1 cellular context compared by ENCODE assay signal in the genomic region with DNA sequence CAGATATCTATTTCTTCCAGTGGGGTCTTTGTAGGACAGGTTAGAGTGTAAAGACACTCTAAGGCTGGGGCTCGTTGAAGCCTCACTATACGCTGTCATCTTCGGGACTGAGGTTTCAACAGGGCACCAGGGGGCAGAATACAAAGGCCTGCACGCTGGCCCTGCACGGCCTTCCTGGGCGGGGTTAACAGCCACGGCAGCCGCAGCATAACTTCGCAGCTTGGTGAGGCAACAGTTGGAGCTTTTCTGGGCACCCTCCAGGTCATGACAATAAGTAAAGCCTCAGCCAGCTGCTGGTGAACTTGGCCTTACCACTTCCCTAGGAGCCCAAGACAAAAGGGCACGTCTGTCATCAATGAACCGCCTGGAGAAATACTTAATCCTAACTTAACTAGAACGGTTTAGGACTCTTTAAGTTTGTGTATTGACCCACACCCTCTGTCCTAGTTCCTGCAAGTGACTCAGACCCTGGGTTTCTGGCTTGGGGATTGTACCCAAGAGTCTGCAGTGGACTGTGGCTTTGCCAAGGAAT.
TF ChIP-seq lines count a peak whose summit lies in the region.

No MANE protein-coding gene starts in this region.

TF ChIP-seq in HepG2, 621 proteins besides CTCF, POLR2A, EP300 and RAD21 (continued from another document and continues in another):
- TF ChIP-seq, protein P1, sequence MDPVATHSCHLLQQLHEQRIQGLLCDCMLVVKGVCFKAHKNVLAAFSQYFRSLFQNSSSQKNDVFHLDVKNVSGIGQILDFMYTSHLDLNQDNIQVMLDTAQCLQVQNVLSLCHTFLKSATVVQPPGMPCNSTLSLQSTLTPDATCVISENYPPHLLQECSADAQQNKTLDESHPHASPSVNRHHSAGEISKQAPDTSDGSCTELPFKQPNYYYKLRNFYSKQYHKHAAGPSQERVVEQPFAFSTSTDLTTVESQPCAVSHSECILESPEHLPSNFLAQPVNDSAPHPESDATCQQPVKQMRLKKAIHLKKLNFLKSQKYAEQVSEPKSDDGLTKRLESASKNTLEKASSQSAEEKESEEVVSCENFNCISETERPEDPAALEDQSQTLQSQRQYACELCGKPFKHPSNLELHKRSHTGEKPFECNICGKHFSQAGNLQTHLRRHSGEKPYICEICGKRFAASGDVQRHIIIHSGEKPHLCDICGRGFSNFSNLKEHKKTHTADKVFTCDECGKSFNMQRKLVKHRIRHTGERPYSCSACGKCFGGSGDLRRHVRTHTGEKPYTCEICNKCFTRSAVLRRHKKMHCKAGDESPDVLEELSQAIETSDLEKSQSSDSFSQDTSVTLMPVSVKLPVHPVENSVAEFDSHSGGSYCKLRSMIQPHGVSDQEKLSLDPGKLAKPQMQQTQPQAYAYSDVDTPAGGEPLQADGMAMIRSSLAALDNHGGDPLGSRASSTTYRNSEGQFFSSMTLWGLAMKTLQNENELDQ (CRISPR knock-in tag; IDR thresholded peaks at IDR 0.05; ENCODE audit: borderline replicate concordance), result no peak
- no peak for TF ChIP-seq ZNF18 (CRISPR knock-in tag; IDR thresholded peaks at IDR 0.05; ENCODE audit: insufficient replicate concordance)
- peak; percentile 19; the same call in 1 of the 2 replicates for TF ChIP-seq BORCS8-MEF2B (CRISPR knock-in tag; IDR thresholded peaks at IDR 0.05)
- TF ChIP-seq NONO (IDR thresholded peaks at IDR 0.05), result no peak
- no peak for TF ChIP-seq NONO (CRISPR knock-in tag; conservative IDR thresholded peaks at IDR 0.05)
- TF ChIP-seq KDM1A (CRISPR knock-in tag; IDR thresholded peaks at IDR 0.05), result no peak
- TF ChIP-seq MEF2D (CRISPR knock-in tag; IDR thresholded peaks at IDR 0.05), result no peak
- no peak for TF ChIP-seq CAMTA2 (CRISPR knock-in tag; IDR thresholded peaks at IDR 0.05; ENCODE audit: borderline replicate concordance)
- no peak for TF ChIP-seq ZNF225 (CRISPR knock-in tag; IDR thresholded peaks at IDR 0.05)
- no peak for TF ChIP-seq CSRNP1 (CRISPR knock-in tag; IDR thresholded peaks at IDR 0.05)
- TF ChIP-seq, protein P2, sequence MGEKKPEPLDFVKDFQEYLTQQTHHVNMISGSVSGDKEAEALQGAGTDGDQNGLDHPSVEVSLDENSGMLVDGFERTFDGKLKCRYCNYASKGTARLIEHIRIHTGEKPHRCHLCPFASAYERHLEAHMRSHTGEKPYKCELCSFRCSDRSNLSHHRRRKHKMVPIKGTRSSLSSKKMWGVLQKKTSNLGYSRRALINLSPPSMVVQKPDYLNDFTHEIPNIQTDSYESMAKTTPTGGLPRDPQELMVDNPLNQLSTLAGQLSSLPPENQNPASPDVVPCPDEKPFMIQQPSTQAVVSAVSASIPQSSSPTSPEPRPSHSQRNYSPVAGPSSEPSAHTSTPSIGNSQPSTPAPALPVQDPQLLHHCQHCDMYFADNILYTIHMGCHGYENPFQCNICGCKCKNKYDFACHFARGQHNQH (CRISPR knock-in tag; IDR thresholded peaks at IDR 0.05), result peak; percentile 30; the same call in 1 of the 2 replicates
- TF ChIP-seq, protein P3, sequence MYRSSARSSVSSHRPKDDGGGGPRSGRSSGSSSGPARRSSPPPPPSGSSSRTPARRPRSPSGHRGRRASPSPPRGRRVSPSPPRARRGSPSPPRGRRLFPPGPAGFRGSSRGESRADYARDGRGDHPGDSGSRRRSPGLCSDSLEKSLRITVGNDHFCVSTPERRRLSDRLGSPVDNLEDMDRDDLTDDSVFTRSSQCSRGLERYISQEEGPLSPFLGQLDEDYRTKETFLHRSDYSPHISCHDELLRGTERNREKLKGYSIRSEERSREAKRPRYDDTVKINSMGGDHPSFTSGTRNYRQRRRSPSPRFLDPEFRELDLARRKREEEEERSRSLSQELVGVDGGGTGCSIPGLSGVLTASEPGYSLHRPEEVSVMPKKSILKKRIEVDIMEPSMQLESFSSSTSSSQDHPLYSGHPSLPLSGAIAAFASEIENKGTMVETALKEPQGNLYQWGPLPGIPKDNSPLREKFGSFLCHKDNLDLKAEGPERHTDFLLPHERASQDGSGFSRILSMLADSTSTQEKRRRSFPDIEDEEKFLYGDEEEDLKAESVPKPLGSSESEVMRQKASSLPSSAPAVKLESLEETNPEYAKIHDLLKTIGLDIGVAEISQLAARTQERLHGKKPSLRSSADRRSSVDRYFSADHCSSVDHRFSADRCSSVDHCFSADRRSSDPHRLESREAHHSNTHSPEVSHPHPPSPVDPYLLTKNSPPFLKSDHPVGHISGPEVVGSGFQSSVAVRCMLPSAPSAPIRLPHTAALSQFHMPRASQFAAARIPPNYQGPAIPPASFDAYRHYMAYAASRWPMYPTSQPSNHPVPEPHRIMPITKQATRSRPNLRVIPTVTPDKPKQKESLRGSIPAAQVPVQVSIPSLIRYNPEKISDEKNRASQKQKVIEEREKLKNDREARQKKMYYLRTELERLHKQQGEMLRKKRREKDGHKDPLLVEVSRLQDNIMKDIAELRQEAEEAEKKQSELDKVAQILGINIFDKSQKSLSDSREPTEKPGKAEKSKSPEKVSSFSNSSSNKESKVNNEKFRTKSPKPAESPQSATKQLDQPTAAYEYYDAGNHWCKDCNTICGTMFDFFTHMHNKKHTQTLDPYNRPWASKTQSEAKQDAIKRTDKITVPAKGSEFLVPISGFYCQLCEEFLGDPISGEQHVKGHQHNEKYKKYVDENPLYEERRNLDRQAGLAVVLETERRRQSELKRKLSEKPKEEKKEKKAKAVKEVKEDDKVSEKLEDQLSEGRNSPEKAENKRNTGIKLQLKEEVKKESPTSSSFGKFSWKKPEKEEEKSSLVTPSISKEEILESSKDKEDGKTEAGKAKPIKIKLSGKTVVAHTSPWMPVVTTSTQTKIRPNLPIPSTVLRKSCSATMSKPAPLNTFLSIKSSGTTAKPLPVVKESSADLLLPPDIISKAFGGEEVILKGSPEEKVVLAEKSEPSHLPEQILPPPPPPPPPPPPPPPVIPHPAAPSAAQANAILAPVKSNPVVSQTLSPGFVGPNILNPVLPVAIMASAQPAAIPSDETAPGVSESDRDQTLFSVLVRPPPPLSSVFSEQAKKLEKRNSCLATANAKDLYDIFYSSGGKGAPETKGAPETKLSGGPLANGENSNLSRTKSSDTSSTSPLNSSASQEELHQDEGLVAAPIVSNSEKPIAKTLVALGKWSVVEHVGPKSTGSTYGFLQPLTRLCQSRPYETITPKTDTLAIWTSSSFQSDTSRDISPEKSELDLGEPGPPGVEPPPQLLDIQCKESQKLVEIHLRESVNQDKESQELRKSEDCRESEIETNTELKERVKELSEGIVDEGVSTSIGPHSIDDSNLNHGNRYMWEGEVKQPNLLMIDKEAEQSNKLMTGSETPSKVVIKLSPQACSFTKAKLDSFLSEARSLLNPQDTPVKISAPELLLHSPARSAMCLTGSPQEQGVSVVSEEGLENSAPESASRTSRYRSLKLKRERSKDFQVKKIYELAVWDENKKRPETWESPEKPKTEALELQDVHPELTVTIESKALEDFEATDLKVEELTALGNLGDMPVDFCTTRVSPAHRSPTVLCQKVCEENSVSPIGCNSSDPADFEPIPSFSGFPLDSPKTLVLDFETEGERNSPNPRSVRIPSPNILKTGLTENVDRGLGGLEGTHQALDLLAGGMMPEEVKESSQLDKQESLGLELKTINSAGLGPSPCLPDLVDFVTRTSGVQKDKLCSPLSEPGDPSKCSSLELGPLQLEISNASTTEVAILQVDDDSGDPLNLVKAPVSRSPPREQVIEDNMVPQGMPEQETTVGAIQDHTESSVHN (CRISPR knock-in tag; IDR thresholded peaks at IDR 0.05), result no peak
- no peak for TF ChIP-seq TRIM24 (CRISPR knock-in tag; IDR thresholded peaks at IDR 0.05)
- no peak for TF ChIP-seq PCBP1 (IDR thresholded peaks at IDR 0.05; ENCODE audit: borderline replicate concordance, low read depth, low read length)
- TF ChIP-seq ZMYM3 (CRISPR knock-in tag; IDR thresholded peaks at IDR 0.05), result peak; percentile 50; the same call in 1 of the 2 replicates
- TF ChIP-seq ZNF614 (CRISPR knock-in tag; IDR thresholded peaks at IDR 0.05; ENCODE audit: borderline replicate concordance), result no peak
- TF ChIP-seq ZMAT5 (CRISPR knock-in tag; IDR thresholded peaks at IDR 0.05; ENCODE audit: borderline replicate concordance, low read depth), result no peak
- no peak for TF ChIP-seq KLF11 (CRISPR knock-in tag; IDR thresholded peaks at IDR 0.05)
- peak; percentile 24; the same call in 1 of the 2 replicates for TF ChIP-seq ZNF652 (CRISPR knock-in tag; IDR thresholded peaks at IDR 0.05; ENCODE audit: borderline replicate concordance, low read depth)
- TF ChIP-seq ZMYM4 (CRISPR knock-in tag; IDR thresholded peaks at IDR 0.05), result peak; percentile 61; the same call in 1 of the 2 replicates
- no peak for TF ChIP-seq GABPA (IDR thresholded peaks at IDR 0.05; ENCODE audit: low read depth, low read length)
- TF ChIP-seq GABPA (CRISPR knock-in tag; IDR thresholded peaks at IDR 0.05; ENCODE audit: low read depth), result peak; percentile 29; the same call in 1 of the 2 replicates
- TF ChIP-seq ELF4 (CRISPR knock-in tag; IDR thresholded peaks at IDR 0.05; ENCODE audit: borderline replicate concordance), result no peak
- no peak for TF ChIP-seq ZIK1 (CRISPR knock-in tag; IDR thresholded peaks at IDR 0.05; ENCODE audit: borderline replicate concordance, low read depth)
- TF ChIP-seq ZBTB38 (CRISPR knock-in tag; IDR thresholded peaks at IDR 0.05), result no peak
- TF ChIP-seq ARNT (IDR thresholded peaks at IDR 0.05), result no peak
- TF ChIP-seq TMF1 (CRISPR knock-in tag; IDR thresholded peaks at IDR 0.05; ENCODE audit: low read depth), result no peak
- TF ChIP-seq, protein P4, sequence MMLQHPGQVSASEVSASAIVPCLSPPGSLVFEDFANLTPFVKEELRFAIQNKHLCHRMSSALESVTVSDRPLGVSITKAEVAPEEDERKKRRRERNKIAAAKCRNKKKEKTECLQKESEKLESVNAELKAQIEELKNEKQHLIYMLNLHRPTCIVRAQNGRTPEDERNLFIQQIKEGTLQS (CRISPR knock-in tag; IDR thresholded peaks at IDR 0.05), result 0 out of 2 replicates have a peak, but pooled peaks have one; percentile 54
- no peak for TF ChIP-seq SRY (CRISPR knock-in tag; IDR thresholded peaks at IDR 0.05)
- TF ChIP-seq MBD4 (IDR thresholded peaks at IDR 0.05; ENCODE audit: borderline replicate concordance, low read length), result no peak
- TF ChIP-seq NFE2L2 (IDR thresholded peaks at IDR 0.05; ENCODE audit: low read length), result no peak; the same call in 1 of the 2 replicates
- no peak for TF ChIP-seq ZNF496 (CRISPR knock-in tag; IDR thresholded peaks at IDR 0.05; ENCODE audit: insufficient replicate concordance)
- TF ChIP-seq ZNF180 (CRISPR knock-in tag; IDR thresholded peaks at IDR 0.05; ENCODE audit: borderline replicate concordance, low read depth), result no peak
- TF ChIP-seq, protein P5, sequence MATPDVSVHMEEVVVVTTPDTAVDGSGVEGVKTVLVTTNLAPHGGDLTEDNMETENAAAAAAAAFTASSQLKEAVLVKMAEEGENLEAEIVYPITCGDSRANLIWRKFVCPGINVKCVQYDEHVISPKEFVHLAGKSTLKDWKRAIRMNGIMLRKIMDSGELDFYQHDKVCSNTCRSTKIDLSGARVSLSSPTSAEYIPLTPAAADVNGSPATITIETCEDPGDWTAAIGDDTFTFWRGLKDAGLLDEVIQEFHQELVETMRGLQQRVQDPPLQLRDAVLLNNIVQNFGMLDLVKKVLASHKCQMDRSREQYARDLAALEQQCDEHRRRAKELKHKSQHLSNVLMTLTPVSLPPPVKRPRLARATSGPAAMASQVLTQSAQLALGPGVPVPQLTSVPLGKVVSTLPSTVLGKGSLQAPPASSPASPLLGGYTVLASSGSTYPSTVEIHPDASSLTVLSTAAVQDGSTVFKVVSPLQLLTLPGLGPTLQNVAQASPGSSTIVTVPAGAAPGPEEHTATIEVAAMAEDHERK (CRISPR knock-in tag; IDR thresholded peaks at IDR 0.05; ENCODE audit: low read depth), result no peak
- TF ChIP-seq, protein P6, sequence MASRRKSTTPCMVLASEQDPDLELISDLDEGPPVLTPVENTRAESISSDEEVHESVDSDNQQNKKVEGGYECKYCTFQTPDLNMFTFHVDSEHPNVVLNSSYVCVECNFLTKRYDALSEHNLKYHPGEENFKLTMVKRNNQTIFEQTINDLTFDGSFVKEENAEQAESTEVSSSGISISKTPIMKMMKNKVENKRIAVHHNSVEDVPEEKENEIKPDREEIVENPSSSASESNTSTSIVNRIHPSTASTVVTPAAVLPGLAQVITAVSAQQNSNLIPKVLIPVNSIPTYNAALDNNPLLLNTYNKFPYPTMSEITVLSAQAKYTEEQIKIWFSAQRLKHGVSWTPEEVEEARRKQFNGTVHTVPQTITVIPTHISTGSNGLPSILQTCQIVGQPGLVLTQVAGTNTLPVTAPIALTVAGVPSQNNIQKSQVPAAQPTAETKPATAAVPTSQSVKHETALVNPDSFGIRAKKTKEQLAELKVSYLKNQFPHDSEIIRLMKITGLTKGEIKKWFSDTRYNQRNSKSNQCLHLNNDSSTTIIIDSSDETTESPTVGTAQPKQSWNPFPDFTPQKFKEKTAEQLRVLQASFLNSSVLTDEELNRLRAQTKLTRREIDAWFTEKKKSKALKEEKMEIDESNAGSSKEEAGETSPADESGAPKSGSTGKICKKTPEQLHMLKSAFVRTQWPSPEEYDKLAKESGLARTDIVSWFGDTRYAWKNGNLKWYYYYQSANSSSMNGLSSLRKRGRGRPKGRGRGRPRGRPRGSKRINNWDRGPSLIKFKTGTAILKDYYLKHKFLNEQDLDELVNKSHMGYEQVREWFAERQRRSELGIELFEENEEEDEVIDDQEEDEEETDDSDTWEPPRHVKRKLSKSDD (CRISPR knock-in tag; IDR thresholded peaks at IDR 0.05; ENCODE audit: low read depth), result no peak
- no peak for TF ChIP-seq ZNF615 (CRISPR knock-in tag; IDR thresholded peaks at IDR 0.05; ENCODE audit: borderline replicate concordance)
- TF ChIP-seq ZNF737 (CRISPR knock-in tag; IDR thresholded peaks at IDR 0.05; ENCODE audit: borderline replicate concordance), result no peak
- TF ChIP-seq MTF1 (CRISPR knock-in tag; IDR thresholded peaks at IDR 0.05), result no peak
- no peak for TF ChIP-seq NCOR1 (IDR thresholded peaks at IDR 0.05; ENCODE audit: borderline replicate concordance, low read length)
